1 cellular context compared by ENCODE assay signal in the genomic region with DNA sequence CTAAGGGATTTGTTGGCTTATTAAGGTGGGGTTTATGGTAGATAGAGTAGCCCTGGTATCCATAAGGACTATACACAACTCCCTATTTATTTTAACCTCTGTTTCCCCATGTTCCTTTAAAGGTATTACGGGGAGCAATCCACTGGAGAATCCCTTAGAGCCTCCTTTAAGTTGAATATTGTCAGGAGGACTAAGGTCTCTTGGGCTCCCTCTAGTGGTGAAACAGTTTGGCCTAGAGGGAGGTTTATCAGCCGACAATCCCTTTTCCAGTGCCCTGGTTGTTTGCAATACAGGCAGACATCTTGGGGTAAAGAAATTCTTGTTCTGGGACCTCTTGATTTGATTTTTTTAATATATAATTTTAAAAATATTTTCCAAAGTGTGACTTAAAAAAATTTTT.
TF ChIP-seq lines count a peak whose summit lies in the region.

No MANE protein-coding gene starts in this region.

TF ChIP-seq in IMR-90, 13 proteins besides CTCF, POLR2A, EP300 and RAD21:
- TF ChIP-seq BHLHE40 (IDR thresholded peaks at IDR 0.05; ENCODE audit: low read depth, low read length) (no peak), MAFK (IDR thresholded peaks at IDR 0.05; ENCODE audit: low read depth, low read length) (no peak), FOS (IDR thresholded peaks at IDR 0.05; ENCODE audit: low read depth, low read length) (no peak), NFE2L2 (IDR thresholded peaks at IDR 0.05; ENCODE audit: low read depth, low read length) (no peak), SMC3 (IDR thresholded peaks at IDR 0.05; ENCODE audit: low read depth, low read length) (peak; percentile 35; the same call in 1 of the 2 replicates)
- TF ChIP-seq, protein P1, sequence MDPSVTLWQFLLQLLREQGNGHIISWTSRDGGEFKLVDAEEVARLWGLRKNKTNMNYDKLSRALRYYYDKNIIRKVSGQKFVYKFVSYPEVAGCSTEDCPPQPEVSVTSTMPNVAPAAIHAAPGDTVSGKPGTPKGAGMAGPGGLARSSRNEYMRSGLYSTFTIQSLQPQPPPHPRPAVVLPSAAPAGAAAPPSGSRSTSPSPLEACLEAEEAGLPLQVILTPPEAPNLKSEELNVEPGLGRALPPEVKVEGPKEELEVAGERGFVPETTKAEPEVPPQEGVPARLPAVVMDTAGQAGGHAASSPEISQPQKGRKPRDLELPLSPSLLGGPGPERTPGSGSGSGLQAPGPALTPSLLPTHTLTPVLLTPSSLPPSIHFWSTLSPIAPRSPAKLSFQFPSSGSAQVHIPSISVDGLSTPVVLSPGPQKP (IDR thresholded peaks at IDR 0.05; ENCODE audit: borderline replicate concordance, low read depth, low read length) = no peak
- TF ChIP-seq, protein P2, sequence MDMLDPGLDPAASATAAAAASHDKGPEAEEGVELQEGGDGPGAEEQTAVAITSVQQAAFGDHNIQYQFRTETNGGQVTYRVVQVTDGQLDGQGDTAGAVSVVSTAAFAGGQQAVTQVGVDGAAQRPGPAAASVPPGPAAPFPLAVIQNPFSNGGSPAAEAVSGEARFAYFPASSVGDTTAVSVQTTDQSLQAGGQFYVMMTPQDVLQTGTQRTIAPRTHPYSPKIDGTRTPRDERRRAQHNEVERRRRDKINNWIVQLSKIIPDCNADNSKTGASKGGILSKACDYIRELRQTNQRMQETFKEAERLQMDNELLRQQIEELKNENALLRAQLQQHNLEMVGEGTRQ (IDR thresholded peaks at IDR 0.05; ENCODE audit: low read depth, low read length) = no peak
